Comparison of ENCODE assay signal across 19 cellular contexts in the genomic region with DNA sequence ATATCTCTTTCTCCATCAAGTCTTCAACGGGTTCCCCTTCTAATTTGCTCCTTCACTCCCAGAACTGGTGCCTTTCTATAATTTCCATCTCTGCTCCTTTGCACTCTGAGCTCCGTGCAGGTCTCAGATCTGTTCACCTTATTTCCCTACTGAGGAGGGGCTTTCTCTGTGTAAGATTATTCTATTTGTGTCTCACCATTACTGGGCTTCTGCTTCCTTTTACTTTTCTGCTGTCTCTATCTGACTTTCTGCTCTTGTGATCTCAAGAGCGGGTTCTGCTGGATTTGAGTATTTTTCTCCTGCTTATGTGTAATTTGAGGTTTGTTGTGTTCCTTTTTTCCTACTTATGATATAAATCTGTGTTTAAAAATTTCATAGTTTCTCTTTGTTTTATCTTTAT.
DNase-seq lines count a peak whose midpoint lies in the region; ATAC-seq and TF ChIP-seq lines count a peak whose summit lies in the region.
"Had no signal": no experiment of that assay in that cellular context is flagged by ENCODE, and none has a peak within 500 bp of the region (broad histone marks: within the 10 kb centered on the region; RNA-seq: fewer than 3 reads in every experiment).

No MANE protein-coding gene starts in this region.

- no peak for ATAC-seq in left colon
- ATAC-seq: HCT116 had no signal

- no peak for TF ChIP-seq CTCF in CD14-positive monocyte (IDR thresholded peaks at IDR 0.05)

- peak overlapping the region; percentile 65 for H3K27ac Mint-ChIP-seq in activated T-cell treated with anti-CD3 and anti-CD28 coated beads, Interleukin-2, amount 50 U/mL, for 24 hours
- H3K27ac Mint-ChIP-seq in CD14-positive monocyte: peak overlapping the region in 6 of 7 donors; percentile 15 to 88 (median 79)
- H3K27ac Mint-ChIP-seq in dendritic cell treated with granulocyte-macrophage colony-stimulating factor and Interleukin-4, amounts not matched to agents 40 ng/mL and 50 ng/mL, for 4 days: peak overlapping the region; percentile 34

- no peak for DNase-seq in activated T-cell treated with anti-CD3 and anti-CD28 coated beads, Interleukin-2, amount 50 U/mL, for 24 hours
- no peak for DNase-seq in activated T-cell treated with anti-CD3 and anti-CD28 coated beads, Interleukin-2, amount 50 U/mL, for 1 hour
- DNase-seq in CD14-positive monocyte (ENCODE audit: low spot score) (no peak), NCI-H526 treated with DMSO at 0.1 percent for 48 hours (lab: John Stamatoyannopoulos, UW) (peak; percentile 17), left colon (no peak)
- no peak for DNase-seq in activated CD4-positive, CD25-positive, alpha-beta regulatory T cell treated with anti-CD3 and anti-CD28 coated beads, Interleukin-2, amount 50 U/mL, for 72 hours
- DNase-seq: EL; GF-D8; NCI-H1105; NCI-H146; NCI-H2029; NCI-H2227 treated with DMSO at 0.1 percent for 48 hours; NCI-H510A; NCI-H748 treated with DMSO at 0.1 percent for 48 hours; NK-92 treated with Interleukin-12 subunit alpha and Interleukin-12 subunit beta, amount 100 ng/mL, for 24 hours; SHP77 treated with DMSO at 0.1 percent for 48 hours had no signal

- intact Hi-C loops in CD14-positive monocyte (cut with micrococcal nuclease) (no loop called here), left colon (cut with DNase I, micrococcal nuclease) (no loop called here)
- intact Hi-C loops in dendritic cell treated with granulocyte-macrophage colony-stimulating factor and Interleukin-4, amounts not matched to agents 40 ng/mL and 50 ng/mL, for 4 days (cut with micrococcal nuclease): no loop called here

- no peaks in the 10 kb centered on the region for H3K36me3 Mint-ChIP-seq in activated T-cell treated with anti-CD3 and anti-CD28 coated beads, Interleukin-2, amount 50 U/mL, for 24 hours (ENCODE audit: low read depth)
- peaks cover 0 to 7% of the 10 kb centered on the region in 2 donors for H3K36me3 Mint-ChIP-seq in CD14-positive monocyte
- no peaks in the 10 kb centered on the region for H3K36me3 Mint-ChIP-seq in dendritic cell treated with granulocyte-macrophage colony-stimulating factor and Interleukin-4, amounts not matched to agents 40 ng/mL and 50 ng/mL, for 4 days (ENCODE audit: low read depth)
- H3K36me3 Mint-ChIP-seq: IgD-negative memory B cell had no signal

- no peaks in the 10 kb centered on the region for H3K27me3 Mint-ChIP-seq in activated T-cell treated with anti-CD3 and anti-CD28 coated beads, Interleukin-2, amount 50 U/mL, for 24 hours
- peaks cover 2% of the 10 kb centered on the region in 3 donors for H3K27me3 Mint-ChIP-seq in CD14-positive monocyte (ENCODE audit: low read depth in 3 of 3)
- H3K27me3 Mint-ChIP-seq in dendritic cell treated with granulocyte-macrophage colony-stimulating factor and Interleukin-4, amounts not matched to agents 40 ng/mL and 50 ng/mL, for 4 days: no peaks in the 10 kb centered on the region
- H3K27me3 Mint-ChIP-seq: IgD-negative memory B cell had no signal

- H3K4me3 Mint-ChIP-seq in activated T-cell treated with anti-CD3 and anti-CD28 coated beads, Interleukin-2, amount 50 U/mL, for 24 hours: peak overlapping the region; percentile 38
- H3K4me3 Mint-ChIP-seq in CD14-positive monocyte: peak overlapping the region in 1 of 2 donors; percentile 49
- no peak overlapping the region for H3K4me3 Mint-ChIP-seq in dendritic cell treated with granulocyte-macrophage colony-stimulating factor and Interleukin-4, amounts not matched to agents 40 ng/mL and 50 ng/mL, for 4 days
- H3K4me3 Mint-ChIP-seq: IgD-negative memory B cell had no signal

- peaks cover 55% of the 10 kb centered on the region for H3K4me1 Mint-ChIP-seq in activated T-cell treated with anti-CD3 and anti-CD28 coated beads, Interleukin-2, amount 50 U/mL, for 24 hours (ENCODE audit: low read depth)
- peaks cover 17% of the 10 kb centered on the region for H3K4me1 Mint-ChIP-seq in CD14-positive monocyte
- peaks cover 23% of the 10 kb centered on the region for H3K4me1 Mint-ChIP-seq in dendritic cell treated with granulocyte-macrophage colony-stimulating factor and Interleukin-4, amounts not matched to agents 40 ng/mL and 50 ng/mL, for 4 days (ENCODE audit: low read depth)
- H3K4me1 Mint-ChIP-seq: IgD-negative memory B cell had no signal

- no peaks in the 10 kb centered on the region for H3K9me3 Mint-ChIP-seq in activated T-cell treated with anti-CD3 and anti-CD28 coated beads, Interleukin-2, amount 50 U/mL, for 24 hours
- no peaks in the 10 kb centered on the region for H3K9me3 Mint-ChIP-seq in CD14-positive monocyte
- no peaks in the 10 kb centered on the region for H3K9me3 Mint-ChIP-seq in dendritic cell treated with granulocyte-macrophage colony-stimulating factor and Interleukin-4, amounts not matched to agents 40 ng/mL and 50 ng/mL, for 4 days
